Comparison of ENCODE assay signal across 17 cellular contexts in genomic region chr7:48497521-48497920, GRCh38.
DNase-seq lines count a peak whose midpoint lies in the region; ATAC-seq and TF ChIP-seq lines count a peak whose summit lies in the region.
"Had no signal": no experiment of that assay in that cellular context is flagged by ENCODE, and none has a peak within 500 bp of the region (broad histone marks: within the 10 kb centered on the region; RNA-seq: fewer than 3 reads in every experiment).

No MANE protein-coding gene starts in this region.

- H3K36me3 Mint-ChIP-seq in activated CD4-positive, alpha-beta T cell treated with anti-CD3 and anti-CD28 coated beads for 36 hours (ENCODE audit: low read depth), result no peaks in the 10 kb centered on the region
- no peaks in the 10 kb centered on the region for H3K36me3 Mint-ChIP-seq in stimulated activated effector memory CD8-positive, alpha-beta T cell treated with anti-CD3 and anti-CD28 coated beads, Interleukin-12 subunit alpha, Interleukin-12 subunit beta, amount 100 ng/mL, for 72 hours
- H3K36me3 Mint-ChIP-seq: CD14-positive monocyte; CD8-positive, alpha-beta T cell had no signal

- H3K9me3 Mint-ChIP-seq in activated CD4-positive, alpha-beta T cell treated with anti-CD3 and anti-CD28 coated beads for 36 hours (ENCODE audit: low read depth), result no peaks in the 10 kb centered on the region
- H3K9me3 Mint-ChIP-seq in stimulated activated effector memory CD8-positive, alpha-beta T cell treated with anti-CD3 and anti-CD28 coated beads, Interleukin-12 subunit alpha, Interleukin-12 subunit beta, amount 100 ng/mL, for 72 hours, result peaks cover 3% of the 10 kb centered on the region
- H3K9me3 Mint-ChIP-seq: CD8-positive, alpha-beta T cell had no signal

- H3K27me3 ChIP-seq in foreskin keratinocyte, result peaks cover 4% of the 10 kb centered on the region

- no peak overlapping the region for H3K27ac Mint-ChIP-seq in activated CD4-positive, alpha-beta T cell treated with anti-CD3 and anti-CD28 coated beads for 36 hours
- H3K27ac Mint-ChIP-seq in stimulated activated effector memory CD8-positive, alpha-beta T cell treated with anti-CD3 and anti-CD28 coated beads, Interleukin-12 subunit alpha, Interleukin-12 subunit beta, amount 100 ng/mL, for 72 hours, result no peak overlapping the region
- H3K27ac Mint-ChIP-seq: CD14-positive monocyte; CD8-positive, alpha-beta T cell had no signal

- POLR2A ChIA-PET in activated CD4-positive, alpha-beta T cell treated with anti-CD3 and anti-CD28 coated beads for 36 hours (lab: Charles Lee), result no interaction called here

- ATAC-seq in activated CD4-positive, alpha-beta T cell treated with anti-CD3 and anti-CD28 coated beads for 36 hours, result peak; percentile 36
- peak; percentile 46 for ATAC-seq in foreskin keratinocyte
- ATAC-seq in stimulated activated effector memory CD8-positive, alpha-beta T cell treated with anti-CD3 and anti-CD28 coated beads, Interleukin-12 subunit alpha, Interleukin-12 subunit beta, amount 100 ng/mL, for 72 hours, result peak; percentile 51
- no peak for ATAC-seq in HG03460 (IDR thresholded peaks at IDR 0.05; ENCODE audit: unreplicated experiment)
- no peak for ATAC-seq in stimulated activated naive CD8-positive, alpha-beta T cell treated with anti-CD3 and anti-CD28 coated beads, Interleukin-15, Interleukin-2, amounts not matched to agents 100 U/mL and 50 U/mL, for 24 hours
- no peak for ATAC-seq in HG02884 (IDR thresholded peaks at IDR 0.05; ENCODE audit: unreplicated experiment)
- ATAC-seq: CD8-positive, alpha-beta T cell had no signal

- no peaks in the 10 kb centered on the region for H3K4me1 ChIP-seq in foreskin keratinocyte
- H3K4me1 ChIP-seq: HAP-1 had no signal

- no peaks in the 10 kb centered on the region for H3K4me1 Mint-ChIP-seq in activated CD4-positive, alpha-beta T cell treated with anti-CD3 and anti-CD28 coated beads for 36 hours
- H3K4me1 Mint-ChIP-seq in stimulated activated effector memory CD8-positive, alpha-beta T cell treated with anti-CD3 and anti-CD28 coated beads, Interleukin-12 subunit alpha, Interleukin-12 subunit beta, amount 100 ng/mL, for 72 hours, result no peaks in the 10 kb centered on the region
- H3K4me1 Mint-ChIP-seq: CD14-positive monocyte had no signal

- DNase-seq in activated CD4-positive, alpha-beta T cell treated with anti-CD3 and anti-CD28 coated beads for 36 hours, result peak; percentile 16
- DNase-seq in activated CD4-positive, alpha-beta T cell treated with anti-CD3 and anti-CD28 coated beads, Interleukin-2, amount 50 U/mL, for 4 hours, result no peak
- DNase-seq in RKO (ENCODE audit: low spot score), result peak; percentile 9
- DNase-seq in foreskin keratinocyte, result no peak
- DNase-seq in stimulated activated effector memory CD8-positive, alpha-beta T cell treated with anti-CD3 and anti-CD28 coated beads, Interleukin-12 subunit alpha, Interleukin-12 subunit beta, amount 100 ng/mL, for 72 hours (ENCODE audit: low spot score in 2 of 2), result no peak
- no peak for DNase-seq in stimulated activated naive CD8-positive, alpha-beta T cell treated with anti-CD3 and anti-CD28 coated beads, Interleukin-15, Interleukin-2, amounts not matched to agents 100 U/mL and 50 U/mL, for 24 hours
- DNase-seq: CD8-positive, alpha-beta T cell; COR-L47; DMS153; DMS79 treated with DMSO at 0.1 percent for 48 hours; EL; GOT3 had no signal

- intact Hi-C loops in activated CD4-positive, alpha-beta T cell treated with anti-CD3 and anti-CD28 coated beads for 36 hours (cut with DNase I, micrococcal nuclease), result no loop called here

- no peak overlapping the region for H3K27ac ChIP-seq in foreskin keratinocyte
- H3K27ac ChIP-seq: 22Rv1 had no signal

- CTCF ChIA-PET in activated CD4-positive, alpha-beta T cell treated with anti-CD3 and anti-CD28 coated beads for 36 hours (lab: Charles Lee), result no interaction called here

- peaks cover 3% of the 10 kb centered on the region for H3K27me3 Mint-ChIP-seq in activated CD4-positive, alpha-beta T cell treated with anti-CD3 and anti-CD28 coated beads for 36 hours

- TF ChIP-seq CTCF in foreskin keratinocyte (conservative IDR thresholded peaks at IDR 0.05), result no peak

- no peak overlapping the region for H3K4me3 Mint-ChIP-seq in activated CD4-positive, alpha-beta T cell treated with anti-CD3 and anti-CD28 coated beads for 36 hours
- no peak overlapping the region for H3K4me3 Mint-ChIP-seq in stimulated activated effector memory CD8-positive, alpha-beta T cell treated with anti-CD3 and anti-CD28 coated beads, Interleukin-12 subunit alpha, Interleukin-12 subunit beta, amount 100 ng/mL, for 72 hours
- H3K4me3 Mint-ChIP-seq: CD14-positive monocyte; CD8-positive, alpha-beta T cell had no signal

Comparison
In these comparisons a context has a peak if more than half of its experiments do, and no peak if none do; other contexts are left out.
1. DNase-seq: peak in activated CD4-positive, alpha-beta T cell treated with anti-CD3 and anti-CD28 coated beads for 36 hours (single experiment) and RKO (single experiment); none in activated CD4-positive, alpha-beta T cell treated with anti-CD3 and anti-CD28 coated beads, Interleukin-2, amount 50 U/mL, for 4 hours (0 of 2), foreskin keratinocyte (0 of 2), stimulated activated effector memory CD8-positive, alpha-beta T cell treated with anti-CD3 and anti-CD28 coated beads, Interleukin-12 subunit alpha, Interleukin-12 subunit beta, amount 100 ng/mL, for 72 hours (0 of 2) and stimulated activated naive CD8-positive, alpha-beta T cell treated with anti-CD3 and anti-CD28 coated beads, Interleukin-15, Interleukin-2, amounts not matched to agents 100 U/mL and 50 U/mL, for 24 hours (single experiment).
2. ATAC-seq: peak in activated CD4-positive, alpha-beta T cell treated with anti-CD3 and anti-CD28 coated beads for 36 hours (single experiment), foreskin keratinocyte (single experiment) and stimulated activated effector memory CD8-positive, alpha-beta T cell treated with anti-CD3 and anti-CD28 coated beads, Interleukin-12 subunit alpha, Interleukin-12 subunit beta, amount 100 ng/mL, for 72 hours (single experiment); none in HG03460 (single experiment), stimulated activated naive CD8-positive, alpha-beta T cell treated with anti-CD3 and anti-CD28 coated beads, Interleukin-15, Interleukin-2, amounts not matched to agents 100 U/mL and 50 U/mL, for 24 hours (single experiment) and HG02884 (single experiment).